In genomic region chr6:150696156-150696555, GRCh38 we compare ENCODE assay signal across 16 cellular contexts.
A peak's percentile ranks its signal among the peaks of the same experiment; 100 is the strongest.
DNase-seq lines count a peak whose midpoint lies in the region; TF ChIP-seq lines count a peak whose summit lies in the region.
"Had no signal": no experiment of that assay in that cellular context is flagged by ENCODE, and none has a peak within 500 bp of the region (broad histone marks: within the 10 kb centered on the region; RNA-seq: fewer than 3 reads in every experiment).

No MANE protein-coding gene starts in this region.

- CTCF ChIA-PET in A673 (lab: Charles Lee), result interaction anchor here (0.7 to 1.3 kb wide), 3 partner anchors 8 to 278 kb away, joined by 3 to 7 read pairs (median 3); no protein-coding TSS in a partner anchor

- H3K27ac ChIP-seq in A673 (ENCODE audit: low read depth, low read length, poor library complexity, severe bottlenecking) (peak overlapping the region; percentile 58), mesenchymal stem cell (ENCODE audit: low read length, poor library complexity, severe bottlenecking) (no peak overlapping the region)
- H3K27ac ChIP-seq: KMS-11, suprapubic skin had no signal

- no peak overlapping the region for H2BK5ac ChIP-seq in mesenchymal stem cell (ENCODE audit: low read depth, low read length, poor library complexity, severe bottlenecking)

- no peak overlapping the region for H4K91ac ChIP-seq in mesenchymal stem cell (ENCODE audit: low read length)

- no peak overlapping the region for H4K8ac ChIP-seq in mesenchymal stem cell (ENCODE audit: low read length)

- H3K4me2 ChIP-seq in mesenchymal stem cell (ENCODE audit: low read length, poor library complexity, severe bottlenecking), result no peak overlapping the region
- H3K4me2 ChIP-seq: KMS-11 had no signal

- H3K4me1 ChIP-seq in A673 (ENCODE audit: insufficient read depth, low read length, poor library complexity, severe bottlenecking) (peaks cover 36% of the 10 kb centered on the region), mesenchymal stem cell (ENCODE audit: control insufficient read depth, insufficient read depth, low read depth, low read length) (no peaks in the 10 kb centered on the region)
- H3K4me1 ChIP-seq: suprapubic skin had no signal

- no peak overlapping the region for H3K9ac ChIP-seq in mesenchymal stem cell (ENCODE audit: low read length)
- H3K9ac ChIP-seq: KMS-11 had no signal

- H3K36me3 ChIP-seq in A673 (ENCODE audit: insufficient read depth, low read length, poor library complexity, severe bottlenecking), result no peaks in the 10 kb centered on the region
- H3K36me3 ChIP-seq in mesenchymal stem cell (ENCODE audit: control insufficient read depth in 1 of 2, insufficient read depth in 2 of 2, low read depth in 1 of 2, low read length in 2 of 2), result no peaks in the 10 kb centered on the region
- H3K36me3 ChIP-seq: suprapubic skin had no signal

- no peaks in the 10 kb centered on the region for H3K79me1 ChIP-seq in mesenchymal stem cell (replicated peaks; ENCODE audit: low read length, poor library complexity, severe bottlenecking)

- H2AFZ ChIP-seq in mesenchymal stem cell (ENCODE audit: low read depth, low read length), result no peak overlapping the region

- H3K18ac ChIP-seq in mesenchymal stem cell (ENCODE audit: low read depth in 1 of 2, low read length in 2 of 2), result no peak overlapping the region

- 59% methylated on average over 7 of the region's 7 CpGs for WGBS in mesenchymal stem cell

- intact Hi-C loops in A673 (cut with micrococcal nuclease; ENCODE audit: unreplicated experiment), result no loop called here

- TF ChIP-seq CTCF in A673 (conservative IDR thresholded peaks at IDR 0.05; ENCODE audit: low read depth, low read length), result no peak

- no TSS peak for BruUV-seq in A673 (replicated peaks; lab: Mats Ljungman, UMichigan)

- H2BK12ac ChIP-seq in mesenchymal stem cell (ENCODE audit: low read length in 2 of 2), result no peak overlapping the region

- in situ Hi-C loops in KBM-7 (cut with MboI; ENCODE audit: low pct_unique_long_range_greater_than_20kb, low sequenced_read_pairs), result no loop called here

- H3K9me3 ChIP-seq in A673 (ENCODE audit: low read depth, low read length, poor library complexity, severe bottlenecking) (no peaks in the 10 kb centered on the region), mesenchymal stem cell (ENCODE audit: control insufficient read depth, low read length) (no peaks in the 10 kb centered on the region)
- H3K9me3 ChIP-seq: suprapubic skin had no signal

- no peak overlapping the region for H3K4me3 ChIP-seq in A673 (ENCODE audit: low read depth, low read length, poor library complexity, severe bottlenecking)
- no peak overlapping the region for H3K4me3 ChIP-seq in mesenchymal stem cell (ENCODE audit: insufficient read depth in 1 of 2, low read depth in 1 of 2, low read length in 2 of 2)
- H3K4me3 ChIP-seq: suprapubic skin had no signal

- no peaks in the 10 kb centered on the region for H3K27me3 ChIP-seq in A673 (replicated peaks; ENCODE audit: insufficient read depth, low read depth, low read length, poor library complexity)
- H3K27me3 ChIP-seq in mesenchymal stem cell (ENCODE audit: control insufficient read depth in 1 of 2, insufficient read depth in 1 of 2, low read length in 2 of 2), result peaks cover 0 to 4% of the 10 kb centered on the region in 2 experiments
- H3K27me3 ChIP-seq: suprapubic skin had no signal

- POLR2A ChIA-PET in A673 (lab: Charles Lee; ENCODE audit: low non-redundant PET), result no interaction called here

- H2BK15ac ChIP-seq in mesenchymal stem cell (ENCODE audit: low read depth, poor library complexity, severe bottlenecking), result no peak overlapping the region

- H3K23ac ChIP-seq in mesenchymal stem cell (ENCODE audit: low read length in 2 of 2), result no peak overlapping the region

- no peak overlapping the region for H2BK120ac ChIP-seq in mesenchymal stem cell (ENCODE audit: low read depth, low read length)

- peak; percentile 88 for DNase-seq in A673 (ENCODE audit: low spot score)
- peak; percentile 52 for DNase-seq in DMS79 treated with DMSO at 0.1 percent for 48 hours (lab: John Stamatoyannopoulos, UW)
- DNase-seq in NCI-H2171 treated with DMSO at 0.1 percent for 48 hours (lab: John Stamatoyannopoulos, UW), result peak; percentile 87
- DNase-seq in mesenchymal stem cell, result peak; percentile 5
- no peak for DNase-seq in stimulated activated naive CD4-positive, alpha-beta T cell (lab: John Stamatoyannopoulos, UW)
- DNase-seq in activated T-cell treated with anti-CD3 and anti-CD28 coated beads, Interleukin-2, amount 50 U/mL, for 48 hours, result no peak
- no peak for DNase-seq in KBM-7
- DNase-seq: activated CD4-positive, alpha-beta T cell treated with anti-CD3 and anti-CD28 coated beads, Interleukin-2, amount 50 U/mL, for 1 hour; activated CD8-positive, alpha-beta memory T cell treated with anti-CD3 and anti-CD28 coated beads, Interleukin-2, amount 50 U/mL, for 48 hours; amniotic stem cell; CD8-positive, alpha-beta T cell; NCI-H1048; NCI-H526; stimulated activated CD8-positive, alpha-beta memory T cell treated with anti-CD3 and anti-CD28 coated beads, Interleukin-4, amount 100 ng/mL, for 48 hours had no signal

- H3K14ac ChIP-seq in mesenchymal stem cell (ENCODE audit: low read length in 2 of 2), result no peak overlapping the region

- no peak overlapping the region for H2AK5ac ChIP-seq in mesenchymal stem cell (ENCODE audit: low read length, severe bottlenecking)

- no peak overlapping the region for H3K4ac ChIP-seq in mesenchymal stem cell (ENCODE audit: low read depth in 1 of 2, low read length in 2 of 2)

Comparison
In these comparisons a context has a peak if more than half of its experiments do, and no peak if none do; other contexts are left out.
1. DNase-seq: peak in A673 (single experiment), DMS79 treated with DMSO at 0.1 percent for 48 hours (single experiment), NCI-H2171 treated with DMSO at 0.1 percent for 48 hours (single experiment) and mesenchymal stem cell (single experiment); none in stimulated activated naive CD4-positive, alpha-beta T cell (0 of 6), activated T-cell treated with anti-CD3 and anti-CD28 coated beads, Interleukin-2, amount 50 U/mL, for 48 hours (0 of 2) and KBM-7 (single experiment).